13 cellular contexts compared by ENCODE assay signal in the genomic region with DNA sequence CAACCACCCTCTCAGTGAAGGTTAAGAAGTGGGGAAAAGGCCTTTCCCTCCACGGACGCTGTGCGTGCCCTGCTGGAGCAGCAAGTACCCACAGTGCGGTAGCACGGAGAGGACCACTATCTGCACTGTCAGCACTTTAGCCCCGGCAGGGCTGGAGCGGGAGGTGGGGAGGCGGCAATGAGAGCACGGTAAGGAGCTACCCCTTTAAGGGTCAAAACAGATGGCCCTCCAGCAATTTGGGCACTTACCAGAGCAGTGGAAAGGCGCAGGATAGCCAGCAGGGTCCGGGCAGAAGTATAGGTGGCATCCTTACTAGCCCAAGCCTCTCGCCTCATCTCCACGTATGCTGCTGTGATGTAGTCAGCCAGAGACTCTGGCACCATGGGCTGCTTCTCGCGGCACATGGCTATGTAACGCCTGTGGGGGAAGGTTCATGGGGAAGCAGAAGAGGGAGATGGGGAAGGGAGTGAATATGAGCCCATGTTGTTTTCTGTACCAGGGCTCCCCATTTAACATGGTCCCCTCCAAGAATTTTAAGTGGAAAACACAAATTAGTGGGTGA. TPM values are rescaled to one million over a fixed set of nuclear protein-coding genes. Genes with fewer than 3 reads are reported as not detected.
DNase-seq lines count a peak whose midpoint lies in the region; ATAC-seq and TF ChIP-seq lines count a peak whose summit lies in the region.
"Had no signal": no experiment of that assay in that cellular context is flagged by ENCODE, and none has a peak within 500 bp of the region (broad histone marks: within the 10 kb centered on the region; RNA-seq: fewer than 3 reads in every experiment).

No MANE protein-coding gene starts in this region.

- no peaks in the 10 kb centered on the region for H3K9me3 ChIP-seq in sigmoid colon
- H3K9me3 ChIP-seq: upper lobe of right lung had no signal

- POLR2A ChIA-PET in WTC11 (lab: Charles Lee): interaction anchor here (1.4 kb wide), 1 partner anchor 12 kb away, joined by 5 read pairs; no protein-coding TSS in a partner anchor

- CTCF ChIA-PET in WTC11 (lab: Charles Lee): no interaction called here

- WGBS in sigmoid colon, 2 donors: 88 to 89% methylated on average over 16 of the region's 16 CpGs

- no peak for DNase-seq in activated T-cell treated with anti-CD3 and anti-CD28 coated beads, Interleukin-2, amount 50 U/mL, for 24 hours
- no peak for DNase-seq in activated T-cell treated with anti-CD3 and anti-CD28 coated beads, Interleukin-2, amount 50 U/mL, for 1 hour
- DNase-seq in WTC11 (ENCODE audit: low spot score): no peak
- DNase-seq in sigmoid colon: no peak
- no peak for DNase-seq in NCI-H2196 treated with DMSO at 0.1 percent for 48 hours (lab: John Stamatoyannopoulos, UW; ENCODE audit: unreplicated experiment)
- no peak for DNase-seq in occipital lobe (lab: John Stamatoyannopoulos, UW)
- DNase-seq: activated CD8-positive, alpha-beta memory T cell treated with anti-CD3 and anti-CD28 coated beads, Interleukin-2, amount 50 U/mL, for 4 hours; cortex of kidney; NCI-H187 treated with DMSO at 0.1 percent for 48 hours; NCI-H774; SHP77 treated with DMSO at 0.1 percent for 48 hours; upper lobe of right lung had no signal

- H3K27ac ChIP-seq in sigmoid colon: peak overlapping the region in 3 of 4 donors; percentile 23 to 57 (median 26)
- H3K27ac ChIP-seq: parathyroid adenoma, upper lobe of right lung had no signal

- H3K4me1 Mint-ChIP-seq in activated T-cell treated with anti-CD3 and anti-CD28 coated beads, Interleukin-2, amount 50 U/mL, for 24 hours (ENCODE audit: low read depth): peaks cover 71% of the 10 kb centered on the region
- H3K4me1 Mint-ChIP-seq in WTC11: peaks cover 16% of the 10 kb centered on the region

- H3K4me3 Mint-ChIP-seq in activated T-cell treated with anti-CD3 and anti-CD28 coated beads, Interleukin-2, amount 50 U/mL, for 24 hours: no peak overlapping the region
- H3K4me3 Mint-ChIP-seq in WTC11: no peak overlapping the region

- peaks cover 100% of the 10 kb centered on the region for H3K36me3 Mint-ChIP-seq in activated T-cell treated with anti-CD3 and anti-CD28 coated beads, Interleukin-2, amount 50 U/mL, for 24 hours (ENCODE audit: low read depth)
- H3K36me3 Mint-ChIP-seq in WTC11: peaks cover 88% of the 10 kb centered on the region

- H3K27me3 Mint-ChIP-seq in activated T-cell treated with anti-CD3 and anti-CD28 coated beads, Interleukin-2, amount 50 U/mL, for 24 hours: no peaks in the 10 kb centered on the region
- no peaks in the 10 kb centered on the region for H3K27me3 Mint-ChIP-seq in WTC11 (ENCODE audit: low read depth)

- peaks cover 72 to 92% (median 83%) of the 10 kb centered on the region in 4 donors for H3K36me3 ChIP-seq in sigmoid colon

- no peaks in the 10 kb centered on the region for H3K9me3 Mint-ChIP-seq in activated T-cell treated with anti-CD3 and anti-CD28 coated beads, Interleukin-2, amount 50 U/mL, for 24 hours
- H3K9me3 Mint-ChIP-seq in WTC11: no peaks in the 10 kb centered on the region

- TF ChIP-seq POLR2A in sigmoid colon (IDR thresholded peaks at IDR 0.05): no peak

- no peaks in the 10 kb centered on the region for H3K27me3 ChIP-seq in sigmoid colon
- H3K27me3 ChIP-seq: upper lobe of right lung had no signal

- intact Hi-C loops in sigmoid colon (cut with DNase I): no loop called here

- no peak for TF ChIP-seq CTCF in WTC11 (IDR thresholded peaks at IDR 0.05)
- TF ChIP-seq CTCF in sigmoid colon (IDR thresholded peaks at IDR 0.05): no peak

- ATAC-seq in WTC11: no peak
- ATAC-seq: upper lobe of right lung had no signal

- H3K27ac Mint-ChIP-seq in activated T-cell treated with anti-CD3 and anti-CD28 coated beads, Interleukin-2, amount 50 U/mL, for 24 hours: peak overlapping the region; percentile 97
- H3K27ac Mint-ChIP-seq in WTC11: peak overlapping the region; percentile 54; the same call in 1 of the 2 replicates

- no peak overlapping the region for H3K4me3 ChIP-seq in sigmoid colon
- H3K4me3 ChIP-seq: upper lobe of right lung had no signal

- peaks cover 0 to 31% (median 28%) of the 10 kb centered on the region in 4 donors for H3K4me1 ChIP-seq in sigmoid colon

- no peak for TF ChIP-seq EP300 in sigmoid colon (IDR thresholded peaks at IDR 0.05)

TF ChIP-seq in WTC11, 78 proteins besides CTCF, POLR2A, EP300 and RAD21 (continues in another document):
- TF ChIP-seq, protein P1, sequence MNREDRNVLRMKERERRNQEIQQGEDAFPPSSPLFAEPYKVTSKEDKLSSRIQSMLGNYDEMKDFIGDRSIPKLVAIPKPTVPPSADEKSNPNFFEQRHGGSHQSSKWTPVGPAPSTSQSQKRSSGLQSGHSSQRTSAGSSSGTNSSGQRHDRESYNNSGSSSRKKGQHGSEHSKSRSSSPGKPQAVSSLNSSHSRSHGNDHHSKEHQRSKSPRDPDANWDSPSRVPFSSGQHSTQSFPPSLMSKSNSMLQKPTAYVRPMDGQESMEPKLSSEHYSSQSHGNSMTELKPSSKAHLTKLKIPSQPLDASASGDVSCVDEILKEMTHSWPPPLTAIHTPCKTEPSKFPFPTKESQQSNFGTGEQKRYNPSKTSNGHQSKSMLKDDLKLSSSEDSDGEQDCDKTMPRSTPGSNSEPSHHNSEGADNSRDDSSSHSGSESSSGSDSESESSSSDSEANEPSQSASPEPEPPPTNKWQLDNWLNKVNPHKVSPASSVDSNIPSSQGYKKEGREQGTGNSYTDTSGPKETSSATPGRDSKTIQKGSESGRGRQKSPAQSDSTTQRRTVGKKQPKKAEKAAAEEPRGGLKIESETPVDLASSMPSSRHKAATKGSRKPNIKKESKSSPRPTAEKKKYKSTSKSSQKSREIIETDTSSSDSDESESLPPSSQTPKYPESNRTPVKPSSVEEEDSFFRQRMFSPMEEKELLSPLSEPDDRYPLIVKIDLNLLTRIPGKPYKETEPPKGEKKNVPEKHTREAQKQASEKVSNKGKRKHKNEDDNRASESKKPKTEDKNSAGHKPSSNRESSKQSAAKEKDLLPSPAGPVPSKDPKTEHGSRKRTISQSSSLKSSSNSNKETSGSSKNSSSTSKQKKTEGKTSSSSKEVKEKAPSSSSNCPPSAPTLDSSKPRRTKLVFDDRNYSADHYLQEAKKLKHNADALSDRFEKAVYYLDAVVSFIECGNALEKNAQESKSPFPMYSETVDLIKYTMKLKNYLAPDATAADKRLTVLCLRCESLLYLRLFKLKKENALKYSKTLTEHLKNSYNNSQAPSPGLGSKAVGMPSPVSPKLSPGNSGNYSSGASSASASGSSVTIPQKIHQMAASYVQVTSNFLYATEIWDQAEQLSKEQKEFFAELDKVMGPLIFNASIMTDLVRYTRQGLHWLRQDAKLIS (CRISPR knock-in tag; IDR thresholded peaks at IDR 0.05; ENCODE audit: borderline replicate concordance): no peak
- TF ChIP-seq, protein P2, sequence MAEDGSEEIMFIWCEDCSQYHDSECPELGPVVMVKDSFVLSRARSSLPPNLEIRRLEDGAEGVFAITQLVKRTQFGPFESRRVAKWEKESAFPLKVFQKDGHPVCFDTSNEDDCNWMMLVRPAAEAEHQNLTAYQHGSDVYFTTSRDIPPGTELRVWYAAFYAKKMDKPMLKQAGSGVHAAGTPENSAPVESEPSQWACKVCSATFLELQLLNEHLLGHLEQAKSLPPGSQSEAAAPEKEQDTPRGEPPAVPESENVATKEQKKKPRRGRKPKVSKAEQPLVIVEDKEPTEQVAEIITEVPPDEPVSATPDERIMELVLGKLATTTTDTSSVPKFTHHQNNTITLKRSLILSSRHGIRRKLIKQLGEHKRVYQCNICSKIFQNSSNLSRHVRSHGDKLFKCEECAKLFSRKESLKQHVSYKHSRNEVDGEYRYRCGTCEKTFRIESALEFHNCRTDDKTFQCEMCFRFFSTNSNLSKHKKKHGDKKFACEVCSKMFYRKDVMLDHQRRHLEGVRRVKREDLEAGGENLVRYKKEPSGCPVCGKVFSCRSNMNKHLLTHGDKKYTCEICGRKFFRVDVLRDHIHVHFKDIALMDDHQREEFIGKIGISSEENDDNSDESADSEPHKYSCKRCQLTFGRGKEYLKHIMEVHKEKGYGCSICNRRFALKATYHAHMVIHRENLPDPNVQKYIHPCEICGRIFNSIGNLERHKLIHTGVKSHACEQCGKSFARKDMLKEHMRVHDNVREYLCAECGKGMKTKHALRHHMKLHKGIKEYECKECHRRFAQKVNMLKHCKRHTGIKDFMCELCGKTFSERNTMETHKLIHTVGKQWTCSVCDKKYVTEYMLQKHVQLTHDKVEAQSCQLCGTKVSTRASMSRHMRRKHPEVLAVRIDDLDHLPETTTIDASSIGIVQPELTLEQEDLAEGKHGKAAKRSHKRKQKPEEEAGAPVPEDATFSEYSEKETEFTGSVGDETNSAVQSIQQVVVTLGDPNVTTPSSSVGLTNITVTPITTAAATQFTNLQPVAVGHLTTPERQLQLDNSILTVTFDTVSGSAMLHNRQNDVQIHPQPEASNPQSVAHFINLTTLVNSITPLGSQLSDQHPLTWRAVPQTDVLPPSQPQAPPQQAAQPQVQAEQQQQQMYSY (CRISPR knock-in tag; IDR thresholded peaks at IDR 0.05): no peak
- TF ChIP-seq CREB1 (CRISPR knock-in tag; IDR thresholded peaks at IDR 0.05): no peak
- TF ChIP-seq RORB (CRISPR knock-in tag; IDR thresholded peaks at IDR 0.05): no peak
- TF ChIP-seq, protein P3, sequence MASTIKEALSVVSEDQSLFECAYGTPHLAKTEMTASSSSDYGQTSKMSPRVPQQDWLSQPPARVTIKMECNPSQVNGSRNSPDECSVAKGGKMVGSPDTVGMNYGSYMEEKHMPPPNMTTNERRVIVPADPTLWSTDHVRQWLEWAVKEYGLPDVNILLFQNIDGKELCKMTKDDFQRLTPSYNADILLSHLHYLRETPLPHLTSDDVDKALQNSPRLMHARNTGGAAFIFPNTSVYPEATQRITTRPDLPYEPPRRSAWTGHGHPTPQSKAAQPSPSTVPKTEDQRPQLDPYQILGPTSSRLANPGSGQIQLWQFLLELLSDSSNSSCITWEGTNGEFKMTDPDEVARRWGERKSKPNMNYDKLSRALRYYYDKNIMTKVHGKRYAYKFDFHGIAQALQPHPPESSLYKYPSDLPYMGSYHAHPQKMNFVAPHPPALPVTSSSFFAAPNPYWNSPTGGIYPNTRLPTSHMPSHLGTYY (CRISPR knock-in tag; IDR thresholded peaks at IDR 0.05): no peak

RNA-seq across cellular contexts. Expression of a gene that starts 5.2 kb away (rescaled TPM):
- 118 to 124 TPM (median 119 TPM) in 3 replicates for total RNA-seq in WTC11 (2021)
- 10 to 100 TPM; 58.4 to 87.4 (median 68.4) TPM for total RNA-seq in sigmoid colon
- 10 to 100 TPM; 80.2 to 91.3 (median 87.1) TPM for polyA plus RNA-seq in sigmoid colon
- 25.9 TPM for total RNA-seq in occipital lobe

RNA-seq across cellular contexts. Expression of a gene that starts 7.2 kb away (rescaled TPM):
- total RNA-seq in WTC11 (2021): 306 to 351 TPM (median 315 TPM) in 3 replicates
- total RNA-seq in sigmoid colon: 10 to 100 TPM; 30.7 to 43.6 (median 37.4) TPM
- polyA plus RNA-seq in sigmoid colon: 10 to 100 TPM; 29.6 to 99.3 (median 32.4) TPM
- 44.8 TPM for total RNA-seq in occipital lobe

RNA-seq across cellular contexts. Expression of a gene that starts 7.4 kb away (rescaled TPM):
- total RNA-seq in WTC11 (2021) (16.9 to 18.0 TPM (median 17.4 TPM) in 3 replicates), sigmoid colon (10 to 100 TPM; 18.1 to 26.6 (median 20.8) TPM), occipital lobe (27.1 TPM)
- polyA plus RNA-seq in sigmoid colon: 10 to 100 TPM; 14.6 to 17.3 (median 16.2) TPM

RNA-seq across cellular contexts. Expression of a gene that starts 12.5 kb away (rescaled TPM):
- total RNA-seq in WTC11 (2021): 38.1 to 48.3 TPM (median 39.1 TPM) in 3 replicates
- 10 to 100 TPM; 17.9 to 28.0 (median 22.6) TPM for total RNA-seq in sigmoid colon
- 10 to 100 TPM; 17.1 to 19.2 (median 18.8) TPM for polyA plus RNA-seq in sigmoid colon
- 45.2 TPM for total RNA-seq in occipital lobe

RNA-seq across cellular contexts. Expression of a gene that starts 25.2 kb away (rescaled TPM):
- total RNA-seq in WTC11 (2021) (121 to 132 TPM (median 122 TPM) in 3 replicates), sigmoid colon (10 to 100 TPM; 56.6 to 87.8 (median 65.2) TPM), occipital lobe (17.8 TPM)
- 10 to 100 TPM; 18.0 to 37.8 (median 18.7) TPM for polyA plus RNA-seq in sigmoid colon
